In genomic region chr17:55275894-55276804, GRCh38 we compare ENCODE assay signal across 1 cellular context.
A peak's percentile ranks its signal among the peaks of the same experiment; 100 is the strongest.
TF ChIP-seq lines count a peak whose summit lies in the region.

No MANE protein-coding gene starts in this region.

TF ChIP-seq in HepG2, 621 proteins besides CTCF, POLR2A, EP300 and RAD21 (continued from another document and continues in another):
- no peak for TF ChIP-seq E2F2 (CRISPR knock-in tag; IDR thresholded peaks at IDR 0.05; ENCODE audit: borderline replicate concordance)
- no peak for TF ChIP-seq ZNF335 (CRISPR knock-in tag; IDR thresholded peaks at IDR 0.05)
- no peak for TF ChIP-seq KDM1A (CRISPR knock-in tag; IDR thresholded peaks at IDR 0.05)
- no peak for TF ChIP-seq SPEN (CRISPR knock-in tag; IDR thresholded peaks at IDR 0.05; ENCODE audit: low read depth)
- TF ChIP-seq ZBTB8A (CRISPR knock-in tag; IDR thresholded peaks at IDR 0.05; ENCODE audit: borderline replicate concordance, low read depth): no peak
- TF ChIP-seq MNT (IDR thresholded peaks at IDR 0.05): no peak
- no peak for TF ChIP-seq PLRG1 (conservative IDR thresholded peaks at IDR 0.05)
- no peak for TF ChIP-seq ZNF33B (CRISPR knock-in tag; IDR thresholded peaks at IDR 0.05)
- TF ChIP-seq ZNF646 (CRISPR knock-in tag; IDR thresholded peaks at IDR 0.05): no peak
- TF ChIP-seq ZNF382 (CRISPR knock-in tag; IDR thresholded peaks at IDR 0.05; ENCODE audit: borderline replicate concordance): no peak
- TF ChIP-seq ZMYM3 (CRISPR knock-in tag; IDR thresholded peaks at IDR 0.05): 0 out of 2 replicates have a peak, but pooled peaks have one; percentile 22
- TF ChIP-seq HMG20A (CRISPR knock-in tag; IDR thresholded peaks at IDR 0.05; ENCODE audit: borderline replicate concordance): no peak
- TF ChIP-seq SNAPC4 (CRISPR knock-in tag; IDR thresholded peaks at IDR 0.05): 0 out of 2 replicates have a peak, but pooled peaks have one; percentile 42
- TF ChIP-seq KMT2B (CRISPR knock-in tag; IDR thresholded peaks at IDR 0.05): no peak
- no peak for TF ChIP-seq ZFP41 (CRISPR knock-in tag; IDR thresholded peaks at IDR 0.05; ENCODE audit: borderline replicate concordance)
- no peak for TF ChIP-seq NR2C2 (CRISPR knock-in tag; IDR thresholded peaks at IDR 0.05; ENCODE audit: borderline replicate concordance)
- no peak for TF ChIP-seq ZFAT (CRISPR knock-in tag; conservative IDR thresholded peaks at IDR 0.05)
- TF ChIP-seq ZNF660 (CRISPR knock-in tag; IDR thresholded peaks at IDR 0.05; ENCODE audit: borderline replicate concordance, low read depth): no peak
- TF ChIP-seq ZNF343 (CRISPR knock-in tag; IDR thresholded peaks at IDR 0.05): no peak
- no peak for TF ChIP-seq ZKSCAN1 (IDR thresholded peaks at IDR 0.05; ENCODE audit: low read length)
- 0 out of 2 replicates have a peak, but pooled peaks have one; percentile 5 for TF ChIP-seq RXRB (CRISPR knock-in tag; IDR thresholded peaks at IDR 0.05; ENCODE audit: borderline replicate concordance)
- no peak for TF ChIP-seq ZNF580 (CRISPR knock-in tag; IDR thresholded peaks at IDR 0.05; ENCODE audit: borderline replicate concordance, low read depth)
- TF ChIP-seq RBFOX2 (IDR thresholded peaks at IDR 0.05; ENCODE audit: low read depth, low read length): no peak; the same call in 1 of the 2 replicates
- no peak; the same call in 1 of the 2 replicates for TF ChIP-seq ZNF3 (CRISPR knock-in tag; IDR thresholded peaks at IDR 0.05)
- TF ChIP-seq PITX1 (CRISPR knock-in tag; IDR thresholded peaks at IDR 0.05): no peak
- no peak for TF ChIP-seq ZNF790 (CRISPR knock-in tag; IDR thresholded peaks at IDR 0.05; ENCODE audit: borderline replicate concordance)
- no peak for TF ChIP-seq NRL (CRISPR knock-in tag; IDR thresholded peaks at IDR 0.05; ENCODE audit: borderline replicate concordance)
- no peak for TF ChIP-seq ZNF775 (CRISPR knock-in tag; IDR thresholded peaks at IDR 0.05; ENCODE audit: borderline replicate concordance)
- no peak for TF ChIP-seq MED8 (CRISPR knock-in tag; IDR thresholded peaks at IDR 0.05; ENCODE audit: insufficient replicate concordance)
- TF ChIP-seq DRAP1 (CRISPR knock-in tag; IDR thresholded peaks at IDR 0.05): 0 out of 2 replicates have a peak, but pooled peaks have one; percentile 13
- TF ChIP-seq SIX1 (CRISPR knock-in tag; IDR thresholded peaks at IDR 0.05; ENCODE audit: borderline replicate concordance): no peak
- TF ChIP-seq CBX1 (IDR thresholded peaks at IDR 0.05; ENCODE audit: low read depth): no peak
- 0 out of 2 replicates have a peak, but pooled peaks have one; percentile 27 for TF ChIP-seq ZNF326 (CRISPR knock-in tag; IDR thresholded peaks at IDR 0.05; ENCODE audit: borderline replicate concordance)
- no peak for TF ChIP-seq ZBTB46 (CRISPR knock-in tag; IDR thresholded peaks at IDR 0.05; ENCODE audit: borderline replicate concordance)
- TF ChIP-seq ZFP36 (IDR thresholded peaks at IDR 0.05; ENCODE audit: borderline replicate concordance, low read depth, low read length, partially characterized antibody): peak; percentile 45
- no peak for TF ChIP-seq ZZZ3 (CRISPR knock-in tag; IDR thresholded peaks at IDR 0.05; ENCODE audit: borderline replicate concordance)
- TF ChIP-seq CEBPB (IDR thresholded peaks at IDR 0.05; ENCODE audit: borderline replicate concordance, low read depth, low read length): peak; percentile 70
- no peak for TF ChIP-seq ZNF234 (CRISPR knock-in tag; conservative IDR thresholded peaks at IDR 0.05)
- peak; percentile 32; the same call in 1 of the 2 replicates for TF ChIP-seq MED1 (CRISPR knock-in tag; IDR thresholded peaks at IDR 0.05)
- no peak for TF ChIP-seq ZBTB20 (CRISPR knock-in tag; IDR thresholded peaks at IDR 0.05; ENCODE audit: borderline replicate concordance, low read depth)
- no peak for TF ChIP-seq SMYD3 (CRISPR knock-in tag; IDR thresholded peaks at IDR 0.05)
- no peak for TF ChIP-seq ARID3A (IDR thresholded peaks at IDR 0.05; ENCODE audit: low read depth, low read length)
- TF ChIP-seq ZFP62 (CRISPR knock-in tag; IDR thresholded peaks at IDR 0.05): no peak
- TF ChIP-seq ELF3 (CRISPR knock-in tag; IDR thresholded peaks at IDR 0.05): no peak
- no peak for TF ChIP-seq NR2F1 (CRISPR knock-in tag; IDR thresholded peaks at IDR 0.05)
- TF ChIP-seq SAP130 (CRISPR knock-in tag; IDR thresholded peaks at IDR 0.05; ENCODE audit: low read depth): peak; percentile 42
